In genomic region chr7:148681821-148682220, GRCh38 we compare ENCODE assay signal across 34 cellular contexts.
"Had no signal": no experiment of that assay in that cellular context is flagged by ENCODE, and none has a peak within 500 bp of the region (broad histone marks: within the 10 kb centered on the region; RNA-seq: fewer than 3 reads in every experiment).

No MANE protein-coding gene starts in this region.

- H3K27me3 ChIP-seq: MG63 had no signal

- H3K9me3 ChIP-seq: MG63 had no signal

- H3K4me3 ChIP-seq: MG63 had no signal

- H3K36me3 ChIP-seq: MG63 had no signal

- DNase-seq: Karpas-422, Kasumi-1, MG63, MM.1S, MV-4-11, NCI-H1048, NCI-H1092, NCI-H1092 treated with DMSO at 0.1 percent for 48 hours, NCI-H1105, NCI-H1105 treated with DMSO at 0.1 percent for 48 hours, NCI-H1417, NCI-H1417 treated with DMSO at 0.1 percent for 48 hours, NCI-H1436, NCI-H1436 treated with DMSO at 0.1 percent for 48 hours, NCI-H146, NCI-H1694, NCI-H1694 treated with DMSO at 0.1 percent for 48 hours, NCI-H187, NCI-H187 treated with DMSO at 0.1 percent for 48 hours, NCI-H1930, NCI-H2029, NCI-H2029 treated with DMSO at 0.1 percent for 48 hours, NCI-H2081, NCI-H2081 treated with DMSO at 0.1 percent for 48 hours, NCI-H2107, NCI-H2171, NCI-H2171 treated with DMSO at 0.1 percent for 48 hours, NCI-H2227 treated with DMSO at 0.1 percent for 48 hours, NCI-H226, NCI-H345, NCI-H446, NCI-H446 treated with DMSO at 0.1 percent for 48 hours, NCI-H510A, NCI-H510A treated with DMSO at 0.1 percent for 48 hours had no signal
